In the genomic region with DNA sequence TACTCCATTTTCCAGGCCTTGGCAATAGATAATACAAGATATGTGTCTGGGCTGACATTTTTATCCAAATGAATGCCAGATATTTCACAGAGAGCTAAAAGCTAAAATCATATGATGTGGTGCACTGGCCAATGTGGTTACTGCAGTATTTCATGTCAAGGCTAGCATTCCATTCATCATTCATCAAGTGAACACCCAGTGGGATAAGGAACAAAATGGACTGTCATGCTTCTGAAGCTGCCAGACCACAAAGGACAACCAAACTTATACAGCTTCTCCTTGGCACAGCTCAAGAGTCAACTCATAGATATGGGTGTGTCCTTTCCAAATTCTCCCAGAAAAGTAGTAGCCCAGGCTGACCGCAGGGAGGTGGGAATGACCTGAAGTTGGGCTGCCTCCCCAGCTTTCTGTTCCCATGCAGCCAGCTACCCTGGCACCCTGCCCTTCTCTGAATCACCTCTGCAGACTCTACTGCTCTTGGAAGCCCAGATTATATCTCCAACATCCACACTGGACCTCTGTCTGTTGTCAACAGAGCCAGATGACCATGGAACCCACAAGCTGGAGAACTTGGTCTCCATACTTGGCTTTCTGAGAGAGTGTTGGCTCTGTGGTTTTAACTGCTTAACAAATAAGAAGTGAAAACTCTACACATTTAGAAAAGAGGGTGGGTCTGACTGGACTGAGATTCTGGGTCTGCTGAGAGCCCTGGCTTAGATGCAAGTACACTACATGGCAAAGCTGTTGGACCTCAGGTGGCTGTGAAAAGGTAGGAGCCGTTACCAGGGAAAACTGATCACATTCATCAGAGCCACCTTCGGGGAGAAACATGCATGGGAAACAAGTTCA, we compare ENCODE assay signal across 10 cellular contexts.
DNase-seq lines count a peak whose midpoint lies in the region; ATAC-seq and TF ChIP-seq lines count a peak whose summit lies in the region.
"Had no signal": no experiment of that assay in that cellular context is flagged by ENCODE, and none has a peak within 500 bp of the region (broad histone marks: within the 10 kb centered on the region; RNA-seq: fewer than 3 reads in every experiment).

No MANE protein-coding gene starts in this region.

- DNase-seq in foreskin melanocyte (peak; percentile 97), skeletal muscle cell (ENCODE audit: low read depth) (peak; percentile 84), SHP77 (lab: John Stamatoyannopoulos, UW) (no peak), amygdala (lab: John Stamatoyannopoulos, UW) (no peak), NCI-H1417 (lab: John Stamatoyannopoulos, UW) (no peak)
- no peak for DNase-seq in naive thymus-derived CD8-positive, alpha-beta T cell
- DNase-seq: activated naive CD8-positive, alpha-beta T cell treated with anti-CD3 and anti-CD28 coated beads, Interleukin-2, amount 10 ng/mL, durations not matched to agents 7 days and 5 days; DMS 273 treated with DMSO at 0.1 percent for 48 hours had no signal

- no peak overlapping the region for H3K4me3 Mint-ChIP-seq in naive thymus-derived CD8-positive, alpha-beta T cell
- H3K4me3 Mint-ChIP-seq: activated naive CD8-positive, alpha-beta T cell treated with anti-CD3 and anti-CD28 coated beads, Interleukin-2, amount 10 ng/mL, durations not matched to agents 7 days and 5 days had no signal

- peaks cover 0 to 4% (median 3%) of the 10 kb centered on the region in 4 donors for H3K4me1 Mint-ChIP-seq in naive thymus-derived CD8-positive, alpha-beta T cell

- H3K27ac Mint-ChIP-seq in naive thymus-derived CD8-positive, alpha-beta T cell: no peak overlapping the region
- H3K27ac Mint-ChIP-seq: activated naive CD8-positive, alpha-beta T cell treated with anti-CD3 and anti-CD28 coated beads, Interleukin-2, amount 10 ng/mL, durations not matched to agents 7 days and 5 days had no signal

- POLR2A ChIA-PET in naive thymus-derived CD8-positive, alpha-beta T cell (lab: Charles Lee): interaction anchor here (0.5 kb wide), 1 partner anchor 717 kb away, joined by 3 read pairs; no protein-coding TSS in a partner anchor

- peaks cover 0 to 5% (median 2%) of the 10 kb centered on the region in 5 donors for H3K27me3 Mint-ChIP-seq in naive thymus-derived CD8-positive, alpha-beta T cell

- ATAC-seq in GM18498 (IDR thresholded peaks at IDR 0.05; ENCODE audit: unreplicated experiment): peak; percentile 56
- ATAC-seq in SK-N-SH treated with all-trans-retinoic acid at 6 μM for 48 hours: peak; percentile 72
- ATAC-seq in naive thymus-derived CD8-positive, alpha-beta T cell: no peak

- H3K36me3 Mint-ChIP-seq in naive thymus-derived CD8-positive, alpha-beta T cell: no peaks in the 10 kb centered on the region
- H3K36me3 Mint-ChIP-seq: activated naive CD8-positive, alpha-beta T cell treated with anti-CD3 and anti-CD28 coated beads, Interleukin-2, amount 10 ng/mL, durations not matched to agents 7 days and 5 days had no signal

- H3K4me3 ChIP-seq in skeletal muscle cell (ENCODE audit: low read depth, low read length): no peak overlapping the region

- H3K9me3 Mint-ChIP-seq in naive thymus-derived CD8-positive, alpha-beta T cell: peaks cover 0 to 3% (median 0%) of the 10 kb centered on the region in 9 donors
- H3K9me3 Mint-ChIP-seq: activated naive CD8-positive, alpha-beta T cell treated with anti-CD3 and anti-CD28 coated beads, Interleukin-2, amount 10 ng/mL, durations not matched to agents 7 days and 5 days had no signal

TF ChIP-seq in SK-N-SH treated with all-trans-retinoic acid at 6 μM for 48 hours, 23 proteins besides CTCF, POLR2A, EP300 and RAD21:
- TF ChIP-seq PATZ1 (CRISPR knock-in tag; IDR thresholded peaks at IDR 0.05; ENCODE audit: borderline replicate concordance): no peak
- no peak for TF ChIP-seq ZNF8 (CRISPR knock-in tag; IDR thresholded peaks at IDR 0.05)
- TF ChIP-seq BACH2 (CRISPR knock-in tag; IDR thresholded peaks at IDR 0.05; ENCODE audit: borderline replicate concordance): no peak
- no peak for TF ChIP-seq PPARA (CRISPR knock-in tag; IDR thresholded peaks at IDR 0.05; ENCODE audit: borderline replicate concordance)
- no peak for TF ChIP-seq GLIS3 (CRISPR knock-in tag; IDR thresholded peaks at IDR 0.05)
- no peak for TF ChIP-seq OSR1 (CRISPR knock-in tag; IDR thresholded peaks at IDR 0.05)
- TF ChIP-seq ESRRG (CRISPR knock-in tag; IDR thresholded peaks at IDR 0.05): no peak
- no peak for TF ChIP-seq ZNF565 (CRISPR knock-in tag; conservative IDR thresholded peaks at IDR 0.05; ENCODE audit: low read depth)
- TF ChIP-seq, protein P1, sequence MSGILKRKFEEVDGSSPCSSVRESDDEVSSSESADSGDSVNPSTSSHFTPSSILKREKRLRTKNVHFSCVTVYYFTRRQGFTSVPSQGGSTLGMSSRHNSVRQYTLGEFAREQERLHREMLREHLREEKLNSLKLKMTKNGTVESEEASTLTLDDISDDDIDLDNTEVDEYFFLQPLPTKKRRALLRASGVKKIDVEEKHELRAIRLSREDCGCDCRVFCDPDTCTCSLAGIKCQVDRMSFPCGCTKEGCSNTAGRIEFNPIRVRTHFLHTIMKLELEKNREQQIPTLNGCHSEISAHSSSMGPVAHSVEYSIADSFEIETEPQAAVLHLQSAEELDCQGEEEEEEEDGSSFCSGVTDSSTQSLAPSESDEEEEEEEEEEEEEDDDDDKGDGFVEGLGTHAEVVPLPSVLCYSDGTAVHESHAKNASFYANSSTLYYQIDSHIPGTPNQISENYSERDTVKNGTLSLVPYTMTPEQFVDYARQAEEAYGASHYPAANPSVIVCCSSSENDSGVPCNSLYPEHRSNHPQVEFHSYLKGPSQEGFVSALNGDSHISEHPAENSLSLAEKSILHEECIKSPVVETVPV (CRISPR knock-in tag; IDR thresholded peaks at IDR 0.05): no peak
- TF ChIP-seq RARB (CRISPR knock-in tag; IDR thresholded peaks at IDR 0.05): no peak
- no peak for TF ChIP-seq SNAI2 (CRISPR knock-in tag; IDR thresholded peaks at IDR 0.05)
- TF ChIP-seq TOX (CRISPR knock-in tag; IDR thresholded peaks at IDR 0.05; ENCODE audit: borderline replicate concordance): no peak
- TF ChIP-seq ARNTL (CRISPR knock-in tag; IDR thresholded peaks at IDR 0.05; ENCODE audit: borderline replicate concordance, low read depth): no peak
- peak; percentile 55; the same call in 1 of the 2 replicates for TF ChIP-seq ZFP3 (CRISPR knock-in tag; IDR thresholded peaks at IDR 0.05)
- peak; percentile 73 for TF ChIP-seq ISL1 (CRISPR knock-in tag; IDR thresholded peaks at IDR 0.05)
- no peak for TF ChIP-seq TSHZ2 (CRISPR knock-in tag; IDR thresholded peaks at IDR 0.05)

Comparison
In these comparisons a context has a peak if more than half of its experiments do, and no peak if none do; other contexts are left out.
1. ATAC-seq: peak in GM18498 (single experiment) and SK-N-SH treated with all-trans-retinoic acid at 6 μM for 48 hours (single experiment); none in naive thymus-derived CD8-positive, alpha-beta T cell (0 of 2).
2. DNase-seq: peak in foreskin melanocyte (single experiment) and skeletal muscle cell (single experiment); none in SHP77 (0 of 2), amygdala (0 of 56), NCI-H1417 (0 of 3) and naive thymus-derived CD8-positive, alpha-beta T cell (0 of 10).